In the genomic region with DNA sequence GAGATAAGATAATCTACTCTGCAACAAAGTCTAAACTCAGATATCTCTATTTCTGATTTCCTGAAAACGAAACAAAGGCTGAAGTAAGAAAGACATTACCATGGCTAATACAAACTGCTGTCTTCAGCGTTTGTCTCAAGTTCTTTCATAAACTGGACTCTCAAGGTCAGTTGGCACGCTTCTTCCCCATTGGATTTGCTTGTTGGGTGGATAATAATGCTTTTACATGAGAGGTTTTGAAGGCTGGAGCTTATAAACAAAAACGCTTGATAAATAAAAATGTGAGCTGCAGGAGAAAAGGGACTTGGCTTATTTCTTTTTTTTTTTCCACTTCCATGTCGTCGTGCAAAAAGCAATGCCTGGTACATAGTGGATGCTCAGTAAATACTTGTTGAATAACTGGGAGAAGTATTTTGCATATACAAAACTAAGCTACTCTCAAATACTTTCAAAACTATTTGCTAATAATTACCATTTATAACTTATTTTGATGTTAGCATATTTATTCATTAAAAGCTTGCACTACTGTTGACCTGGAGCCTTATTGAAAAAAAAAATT, we compare ENCODE assay signal across 1 cellular context.
TF ChIP-seq lines count a peak whose summit lies in the region.

No MANE protein-coding gene starts in this region.

TF ChIP-seq in K562, 482 proteins besides CTCF, POLR2A, EP300 and RAD21 (continued from another document):
- TF ChIP-seq, protein P1, sequence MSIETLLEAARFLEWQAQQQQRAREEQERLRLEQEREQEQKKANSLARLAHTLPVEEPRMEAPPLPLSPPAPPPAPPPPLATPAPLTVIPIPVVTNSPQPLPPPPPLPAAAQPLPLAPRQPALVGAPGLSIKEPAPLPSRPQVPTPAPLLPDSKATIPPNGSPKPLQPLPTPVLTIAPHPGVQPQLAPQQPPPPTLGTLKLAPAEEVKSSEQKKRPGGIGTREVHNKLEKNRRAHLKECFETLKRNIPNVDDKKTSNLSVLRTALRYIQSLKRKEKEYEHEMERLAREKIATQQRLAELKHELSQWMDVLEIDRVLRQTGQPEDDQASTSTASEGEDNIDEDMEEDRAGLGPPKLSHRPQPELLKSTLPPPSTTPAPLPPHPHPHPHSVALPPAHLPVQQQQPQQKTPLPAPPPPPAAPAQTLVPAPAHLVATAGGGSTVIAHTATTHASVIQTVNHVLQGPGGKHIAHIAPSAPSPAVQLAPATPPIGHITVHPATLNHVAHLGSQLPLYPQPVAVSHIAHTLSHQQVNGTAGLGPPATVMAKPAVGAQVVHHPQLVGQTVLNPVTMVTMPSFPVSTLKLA (conservative IDR thresholded peaks at IDR 0.05): 0 out of 4 replicates have a peak, but pooled peaks of 1 of the 2 experiments have one; percentile 9
- TF ChIP-seq C11orf30 (IDR thresholded peaks at IDR 0.05; ENCODE audit: low read depth) (0 out of 2 replicates have a peak, but pooled peaks have one; percentile 31), MAFK (IDR thresholded peaks at IDR 0.05; ENCODE audit: low read length) (0 out of 2 replicates have a peak, but pooled peaks have one; percentile 15), ZNF444 (CRISPR knock-in tag; IDR thresholded peaks at IDR 0.05) (0 out of 2 replicates have a peak, but pooled peaks have one; percentile 3), GTF2F1 (IDR thresholded peaks at IDR 0.05; ENCODE audit: low read depth, low read length) (no peak), CBFA2T2 (conservative IDR thresholded peaks at IDR 0.05) (no peak), ESRRA (IDR thresholded peaks at IDR 0.05; ENCODE audit: borderline replicate concordance, low read depth) (0 out of 2 replicates have a peak, but pooled peaks have one; percentile 9), MTA3 (IDR thresholded peaks at IDR 0.05; ENCODE audit: borderline replicate concordance) (0 out of 2 replicates have a peak, but pooled peaks have one; percentile 28)
- TF ChIP-seq, protein P2, sequence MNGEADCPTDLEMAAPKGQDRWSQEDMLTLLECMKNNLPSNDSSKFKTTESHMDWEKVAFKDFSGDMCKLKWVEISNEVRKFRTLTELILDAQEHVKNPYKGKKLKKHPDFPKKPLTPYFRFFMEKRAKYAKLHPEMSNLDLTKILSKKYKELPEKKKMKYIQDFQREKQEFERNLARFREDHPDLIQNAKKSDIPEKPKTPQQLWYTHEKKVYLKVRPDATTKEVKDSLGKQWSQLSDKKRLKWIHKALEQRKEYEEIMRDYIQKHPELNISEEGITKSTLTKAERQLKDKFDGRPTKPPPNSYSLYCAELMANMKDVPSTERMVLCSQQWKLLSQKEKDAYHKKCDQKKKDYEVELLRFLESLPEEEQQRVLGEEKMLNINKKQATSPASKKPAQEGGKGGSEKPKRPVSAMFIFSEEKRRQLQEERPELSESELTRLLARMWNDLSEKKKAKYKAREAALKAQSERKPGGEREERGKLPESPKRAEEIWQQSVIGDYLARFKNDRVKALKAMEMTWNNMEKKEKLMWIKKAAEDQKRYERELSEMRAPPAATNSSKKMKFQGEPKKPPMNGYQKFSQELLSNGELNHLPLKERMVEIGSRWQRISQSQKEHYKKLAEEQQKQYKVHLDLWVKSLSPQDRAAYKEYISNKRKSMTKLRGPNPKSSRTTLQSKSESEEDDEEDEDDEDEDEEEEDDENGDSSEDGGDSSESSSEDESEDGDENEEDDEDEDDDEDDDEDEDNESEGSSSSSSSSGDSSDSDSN (IDR thresholded peaks at IDR 0.05; ENCODE audit: borderline replicate concordance in 1 of 2, low read depth in 2 of 2, low read length in 2 of 2): 0 out of 4 replicates have a peak, but pooled peaks of 1 of the 2 experiments have one; percentile 25
- TF ChIP-seq, protein P3, sequence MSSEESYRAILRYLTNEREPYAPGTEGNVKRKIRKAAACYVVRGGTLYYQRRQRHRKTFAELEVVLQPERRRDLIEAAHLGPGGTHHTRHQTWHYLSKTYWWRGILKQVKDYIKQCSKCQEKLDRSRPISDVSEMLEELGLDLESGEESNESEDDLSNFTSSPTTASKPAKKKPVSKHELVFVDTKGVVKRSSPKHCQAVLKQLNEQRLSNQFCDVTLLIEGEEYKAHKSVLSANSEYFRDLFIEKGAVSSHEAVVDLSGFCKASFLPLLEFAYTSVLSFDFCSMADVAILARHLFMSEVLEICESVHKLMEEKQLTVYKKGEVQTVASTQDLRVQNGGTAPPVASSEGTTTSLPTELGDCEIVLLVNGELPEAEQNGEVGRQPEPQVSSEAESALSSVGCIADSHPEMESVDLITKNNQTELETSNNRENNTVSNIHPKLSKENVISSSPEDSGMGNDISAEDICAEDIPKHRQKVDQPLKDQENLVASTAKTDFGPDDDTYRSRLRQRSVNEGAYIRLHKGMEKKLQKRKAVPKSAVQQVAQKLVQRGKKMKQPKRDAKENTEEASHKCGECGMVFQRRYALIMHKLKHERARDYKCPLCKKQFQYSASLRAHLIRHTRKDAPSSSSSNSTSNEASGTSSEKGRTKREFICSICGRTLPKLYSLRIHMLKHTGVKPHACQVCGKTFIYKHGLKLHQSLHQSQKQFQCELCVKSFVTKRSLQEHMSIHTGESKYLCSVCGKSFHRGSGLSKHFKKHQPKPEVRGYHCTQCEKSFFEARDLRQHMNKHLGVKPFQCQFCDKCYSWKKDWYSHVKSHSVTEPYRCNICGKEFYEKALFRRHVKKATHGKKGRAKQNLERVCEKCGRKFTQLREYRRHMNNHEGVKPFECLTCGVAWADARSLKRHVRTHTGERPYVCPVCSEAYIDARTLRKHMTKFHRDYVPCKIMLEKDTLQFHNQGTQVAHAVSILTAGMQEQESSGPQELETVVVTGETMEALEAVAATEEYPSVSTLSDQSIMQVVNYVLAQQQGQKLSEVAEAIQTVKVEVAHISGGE (CRISPR knock-in tag; IDR thresholded peaks at IDR 0.05): peak in 1 of 3 experiments; percentile 40; a peak in 1 of 6 replicates
TF ChIP-seq in K562: peak in this region for 10.
